ENCODE assay signal across 9 cellular contexts in the genomic region with DNA sequence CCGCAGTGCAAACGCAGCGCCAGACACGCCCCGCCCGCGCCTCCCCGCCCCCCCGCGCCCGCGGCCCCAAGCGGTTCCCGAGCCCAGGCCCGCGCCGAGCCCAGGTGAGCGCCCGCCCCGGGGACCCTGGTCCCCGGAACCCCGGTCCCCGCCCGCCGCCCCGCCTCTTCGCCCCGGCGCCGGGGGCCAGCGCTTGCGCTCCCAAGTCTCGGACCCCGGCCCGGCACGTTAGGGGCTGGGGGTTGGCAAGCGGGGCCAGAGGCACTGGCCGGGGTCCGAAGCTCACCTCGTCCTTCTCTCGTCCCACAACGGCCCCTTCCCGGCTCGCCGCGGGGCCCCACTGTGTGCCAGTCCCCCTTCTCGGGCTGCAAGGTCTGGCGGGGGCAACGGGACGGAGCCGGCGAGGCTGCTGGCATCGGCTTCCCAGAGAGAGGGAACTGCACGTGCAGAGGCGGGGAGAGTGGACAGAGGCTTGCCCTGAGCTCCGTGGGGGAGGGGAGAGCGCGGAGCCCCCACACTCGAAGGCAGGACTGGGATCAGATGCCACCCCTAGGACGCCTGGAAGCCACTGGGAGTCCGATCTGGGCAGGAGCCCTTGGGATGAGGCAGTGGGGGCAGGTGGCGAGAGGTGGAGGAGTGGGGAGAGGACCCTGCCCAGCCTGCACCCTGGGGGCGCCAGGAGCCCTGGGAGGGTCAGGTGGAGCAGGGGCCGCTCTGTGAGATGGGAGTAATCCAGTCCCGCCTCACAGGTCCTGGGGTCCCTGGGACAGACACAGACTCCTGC. TPM values are rescaled to one million over a fixed set of nuclear protein-coding genes. Genes with fewer than 3 reads are reported as not detected.
A peak's percentile ranks its signal among the peaks of the same experiment; 100 is the strongest.
DNase-seq lines count a peak whose midpoint lies in the region; ATAC-seq and FAIRE-seq lines count a peak whose summit lies in the region.
"Had no signal": no experiment of that assay in that cellular context is flagged by ENCODE, and none has a peak within 500 bp of the region (broad histone marks: within the 10 kb centered on the region; RNA-seq: fewer than 3 reads in every experiment).

No MANE protein-coding gene starts in this region.

- peak overlapping the region; percentile 17; the same call in 1 of the 2 replicates for H3K9ac ChIP-seq in ES-I3 (ENCODE audit: low read depth, low read length)

- H3K36me3 Mint-ChIP-seq in activated naive CD8-positive, alpha-beta T cell treated with anti-CD3 and anti-CD28 coated beads, Interleukin-2, amount 10 ng/mL, durations not matched to agents 7 days and 5 days: no peaks in the 10 kb centered on the region

- ATAC-seq in activated naive CD8-positive, alpha-beta T cell treated with anti-CD3 and anti-CD28 coated beads, Interleukin-2, amount 10 ng/mL, durations not matched to agents 7 days and 5 days (ENCODE audit: low read depth): peak; percentile 15
- ATAC-seq in GM18873 (IDR thresholded peaks at IDR 0.05; ENCODE audit: low FRiP score, unreplicated experiment): no peak

- POLR2A ChIA-PET in activated naive CD8-positive, alpha-beta T cell treated with anti-CD3 and anti-CD28 coated beads, Interleukin-2, amount 10 ng/mL, durations not matched to agents 7 days and 5 days (lab: Charles Lee): interaction anchor here (0.7 kb wide), 1 partner anchor 34 kb away, joined by 4 read pairs; no protein-coding TSS in a partner anchor

- peak overlapping the region; percentile 50 for H3K4me3 Mint-ChIP-seq in activated naive CD8-positive, alpha-beta T cell treated with anti-CD3 and anti-CD28 coated beads, Interleukin-2, amount 10 ng/mL, durations not matched to agents 7 days and 5 days

- no peaks in the 10 kb centered on the region for H3K9me3 Mint-ChIP-seq in activated naive CD8-positive, alpha-beta T cell treated with anti-CD3 and anti-CD28 coated beads, Interleukin-2, amount 10 ng/mL, durations not matched to agents 7 days and 5 days
- H3K9me3 Mint-ChIP-seq: neural crest cell had no signal

- no peaks in the 10 kb centered on the region for H3K9me3 ChIP-seq in ES-I3 (ENCODE audit: control insufficient read depth, insufficient read depth, low read length)

- peaks cover 12% of the 10 kb centered on the region for H3K27me3 Mint-ChIP-seq in activated naive CD8-positive, alpha-beta T cell treated with anti-CD3 and anti-CD28 coated beads, Interleukin-2, amount 10 ng/mL, durations not matched to agents 7 days and 5 days

- H3K4me3 ChIP-seq in iPS-11a (ENCODE audit: low read depth, low read length): peak overlapping the region; percentile 13
- peak overlapping the region; percentile 40 for H3K4me3 ChIP-seq in skeletal muscle cell (ENCODE audit: low read depth, low read length)

- H3K4me1 Mint-ChIP-seq in activated naive CD8-positive, alpha-beta T cell treated with anti-CD3 and anti-CD28 coated beads, Interleukin-2, amount 10 ng/mL, durations not matched to agents 7 days and 5 days: peaks cover 15% of the 10 kb centered on the region

- peaks cover 4% of the 10 kb centered on the region; the same call in 1 of the 2 replicates for H3K4me1 ChIP-seq in ES-I3 (ENCODE audit: insufficient read depth, low read length)

- H3K36me3 ChIP-seq in ES-I3 (ENCODE audit: insufficient read depth, low read length): no peaks in the 10 kb centered on the region

- DNase-seq in activated naive CD8-positive, alpha-beta T cell treated with anti-CD3 and anti-CD28 coated beads, Interleukin-2, amount 10 ng/mL, durations not matched to agents 7 days and 5 days: peak; percentile 43
- no peak for DNase-seq in skeletal muscle cell (ENCODE audit: low read depth)
- no peak for DNase-seq in NCI-H2107 treated with DMSO at 0.1 percent for 48 hours (lab: John Stamatoyannopoulos, UW; ENCODE audit: unreplicated experiment)
- no peak for DNase-seq in stimulated activated CD4-positive, alpha-beta T cell treated with anti-CD3 and anti-CD28 coated beads, Interleukin-15, amount 100 ng/mL, for 24 hours
- no peak for DNase-seq in urothelium cell line (ENCODE audit: low spot score)

- FAIRE-seq in urothelium cell line (lab: Jason Lieb, UNC): no peak

- no peak overlapping the region for H3K27ac Mint-ChIP-seq in activated naive CD8-positive, alpha-beta T cell treated with anti-CD3 and anti-CD28 coated beads, Interleukin-2, amount 10 ng/mL, durations not matched to agents 7 days and 5 days

RNA-seq across cellular contexts. Expression of gene AIFM3, which starts 1.8 kb away (rescaled TPM):
- total RNA-seq in activated naive CD8-positive, alpha-beta T cell treated with anti-CD3 and anti-CD28 coated beads, Interleukin-2, amount 10 ng/mL, durations not matched to agents 7 days and 5 days: under 1 TPM; 0.37 to 0.94 TPM

RNA-seq across cellular contexts. Expression of gene LZTR1, which starts 16.8 kb away (rescaled TPM):
- total RNA-seq in activated naive CD8-positive, alpha-beta T cell treated with anti-CD3 and anti-CD28 coated beads, Interleukin-2, amount 10 ng/mL, durations not matched to agents 7 days and 5 days: 10 to 100 TPM; 80.1 to 80.9 TPM

RNA-seq across cellular contexts. Expression of gene THAP7, which starts 36.6 kb away (rescaled TPM):
- total RNA-seq in activated naive CD8-positive, alpha-beta T cell treated with anti-CD3 and anti-CD28 coated beads, Interleukin-2, amount 10 ng/mL, durations not matched to agents 7 days and 5 days: 10 to 100 TPM; 33.6 to 33.8 TPM

RNA-seq across cellular contexts. Expression of gene CRKL, which starts 48.1 kb away (rescaled TPM):
- total RNA-seq in activated naive CD8-positive, alpha-beta T cell treated with anti-CD3 and anti-CD28 coated beads, Interleukin-2, amount 10 ng/mL, durations not matched to agents 7 days and 5 days: 10 to 100 TPM; 91.0 to 92.9 TPM

RNA-seq across cellular contexts. Expression of gene P2RX6, which starts 49.7 kb away (rescaled TPM):
- 1 to 10 TPM in 1 of 2 experiments, under 1 TPM in 1; 0.82 to 1.9 TPM for total RNA-seq in activated naive CD8-positive, alpha-beta T cell treated with anti-CD3 and anti-CD28 coated beads, Interleukin-2, amount 10 ng/mL, durations not matched to agents 7 days and 5 days
